20 cellular contexts compared by ENCODE assay signal in the genomic region with DNA sequence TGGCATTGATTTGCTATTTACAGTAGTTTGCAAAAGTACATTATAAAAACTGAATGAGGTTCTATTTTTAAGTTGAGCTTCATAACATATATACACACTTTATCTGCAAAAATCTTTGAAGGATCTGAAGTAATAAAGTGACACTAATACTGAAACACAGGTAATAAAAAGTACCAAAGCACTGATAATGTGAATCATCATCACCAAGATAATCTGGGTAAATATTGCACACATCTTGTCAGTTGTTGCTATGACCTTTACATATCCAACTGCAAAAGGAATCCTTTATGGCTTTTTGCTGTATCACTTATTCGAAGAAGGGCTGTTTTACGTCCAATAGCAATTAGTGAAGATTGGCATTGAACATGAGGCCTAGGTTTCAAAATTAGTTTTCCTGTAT. TPM values are rescaled to one million over a fixed set of nuclear protein-coding genes. Genes with fewer than 3 reads are reported as not detected.
A peak's percentile ranks its signal among the peaks of the same experiment; 100 is the strongest.
DNase-seq lines count a peak whose midpoint lies in the region; ATAC-seq, FAIRE-seq and TF ChIP-seq lines count a peak whose summit lies in the region.
"Had no signal": no experiment of that assay in that cellular context is flagged by ENCODE, and none has a peak within 500 bp of the region (broad histone marks: within the 10 kb centered on the region; RNA-seq: fewer than 3 reads in every experiment).

No MANE protein-coding gene starts in this region.

- no peaks in the 10 kb centered on the region for H3K27me3 ChIP-seq in SK-N-SH (ENCODE audit: insufficient read depth)
- H3K27me3 ChIP-seq in keratinocyte (ENCODE audit: control insufficient read depth, extremely low read depth, insufficient read depth, low read length), result no peaks in the 10 kb centered on the region

- no peaks in the 10 kb centered on the region for H3K9me2 ChIP-seq in SK-N-SH

- FAIRE-seq in H54 (lab: Jason Lieb, UNC) (peak; percentile 60), keratinocyte (lab: Jason Lieb, UNC) (peak; percentile 41)
- FAIRE-seq: GM12892, HTR-8/SVneo had no signal

- H3K9me3 ChIP-seq in SK-N-SH (0 out of 2 replicates have a peak, but pooled peaks cover 6% of the 10 kb centered on the region), keratinocyte (ENCODE audit: control insufficient read depth, low read depth, low read length) (no peaks in the 10 kb centered on the region)
- H3K9me3 ChIP-seq: Caco-2 had no signal

- POLR2A ChIA-PET in SK-N-SH (lab: Yijun Ruan, JAX), result no interaction called here

- H3K4me2 ChIP-seq in SK-N-SH (no peak overlapping the region), keratinocyte (ENCODE audit: control insufficient read depth, extremely low read depth, insufficient read depth, low read depth, low read length) (no peak overlapping the region)
- H3K4me2 ChIP-seq: GM23338 had no signal

- CTCF ChIA-PET in SK-N-SH (lab: Yijun Ruan, JAX), result interaction anchor here (1.4 kb wide), 1 partner anchor 21 kb away, joined by 5 read pairs; no protein-coding TSS in a partner anchor

- H4K20me1 ChIP-seq in SK-N-SH (ENCODE audit: insufficient read depth) (no peaks in the 10 kb centered on the region), keratinocyte (ENCODE audit: control insufficient read depth, extremely low read depth, insufficient read depth, low read length) (no peaks in the 10 kb centered on the region)

- 25% methylated on average over 2 of the region's 2 CpGs for WGBS in SK-N-SH (ENCODE audit: low lambda C conversion rate)

- no peak for TF ChIP-seq CTCF in SK-N-SH (IDR thresholded peaks at IDR 0.05)
- no peak for TF ChIP-seq CTCF in keratinocyte (optimal IDR thresholded peaks at IDR 0.05 in 1 of 3, IDR thresholded peaks at IDR 0.05 in 1 of 3, conservative IDR thresholded peaks at IDR 0.05 in 1 of 3; ENCODE audit: extremely low read depth in 1 of 3, insufficient read depth in 2 of 3, low read length in 3 of 3)

- H3K4me3 ChIP-seq in SK-N-SH (ENCODE audit: low read depth in 2 of 2, low read length in 1 of 2), result no peak overlapping the region
- H3K4me3 ChIP-seq in keratinocyte (ENCODE audit: control insufficient read depth in 2 of 3, extremely low read depth in 1 of 3, insufficient read depth in 2 of 3, low read depth in 1 of 3, low read length in 3 of 3), result no peak overlapping the region
- H3K4me3 ChIP-seq: GM23338 had no signal

- no peaks in the 10 kb centered on the region for H3K4me1 ChIP-seq in SK-N-SH (ENCODE audit: control insufficient read depth in 1 of 2, insufficient read depth in 2 of 2, low read depth in 1 of 2, low read length in 1 of 2)
- no peaks in the 10 kb centered on the region for H3K4me1 ChIP-seq in keratinocyte (ENCODE audit: control insufficient read depth, extremely low read depth, insufficient read depth, low read length)

- DNase-seq in SK-N-SH (no peak), H54 (ENCODE audit: insufficient read length, low spot score) (no peak), SK-N-DZ (ENCODE audit: low spot score) (peak; percentile 83), keratinocyte (ENCODE audit: low read depth, low spot score) (no peak), NCI-H2107 treated with DMSO at 0.1 percent for 48 hours (lab: John Stamatoyannopoulos, UW; ENCODE audit: unreplicated experiment) (no peak), NCI-H2227 treated with DMSO at 0.1 percent for 48 hours (lab: John Stamatoyannopoulos, UW) (no peak)
- DNase-seq: ACHN; AML-193; Caco-2; CD4-positive, alpha-beta T cell; DMS153; DMS79; GDM1; H9 had no signal

- no peak for TF ChIP-seq RAD21 in SK-N-SH (IDR thresholded peaks at IDR 0.05; ENCODE audit: low read length)

- no peaks in the 10 kb centered on the region for H3K79me2 ChIP-seq in SK-N-SH (ENCODE audit: insufficient read depth)
- H3K79me2 ChIP-seq in keratinocyte (ENCODE audit: control insufficient read depth, insufficient read depth, low read length), result no peaks in the 10 kb centered on the region

- no peaks in the 10 kb centered on the region for H3K9me1 ChIP-seq in keratinocyte (ENCODE audit: control insufficient read depth, extremely low read depth, insufficient read depth, low read length)

- 0 out of 4 replicates have a peak, but pooled peaks of 1 of the 2 experiments have one; percentile 38 for TF ChIP-seq EP300 in SK-N-SH (IDR thresholded peaks at IDR 0.05; ENCODE audit: borderline replicate concordance in 1 of 2, low read depth in 1 of 2, low read length in 1 of 2)

- H2AFZ ChIP-seq in SK-N-SH (ENCODE audit: low read depth), result no peak overlapping the region
- H2AFZ ChIP-seq in keratinocyte (ENCODE audit: control insufficient read depth, low read length), result no peak overlapping the region
- H2AFZ ChIP-seq: GM23338 had no signal

- H3K9ac ChIP-seq in SK-N-SH, result no peak overlapping the region
- no peak overlapping the region for H3K9ac ChIP-seq in keratinocyte (ENCODE audit: control insufficient read depth, extremely low read depth, insufficient read depth, low read length)

- dilution Hi-C loops in keratinocyte (cut with MboI; ENCODE audit: extremely low pct_ligation_motif_present, low sequenced_read_pairs), result no loop called here

- no peak for TF ChIP-seq POLR2A in H54 (IDR thresholded peaks at IDR 0.05; ENCODE audit: low read depth, low read length)

- no peaks in the 10 kb centered on the region for H3K36me3 ChIP-seq in SK-N-SH (replicated peaks in 1 of 2; ENCODE audit: control insufficient read depth in 1 of 2, insufficient read depth in 2 of 2, low read length in 1 of 2)
- H3K36me3 ChIP-seq in keratinocyte (ENCODE audit: control insufficient read depth in 2 of 2, extremely low read depth in 1 of 2, insufficient read depth in 2 of 2, low read length in 2 of 2), result no peaks in the 10 kb centered on the region

- no peak for ATAC-seq in SK-N-SH treated with all-trans-retinoic acid at 6 μM for 48 hours
- ATAC-seq: GM23338 had no signal

- no peaks in the 10 kb centered on the region for H3F3A ChIP-seq in SK-N-SH (replicated peaks; ENCODE audit: insufficient read depth)

- H3K27ac ChIP-seq in SK-N-SH (ENCODE audit: low read depth in 2 of 2, low read length in 1 of 2), result no peak overlapping the region
- H3K27ac ChIP-seq in keratinocyte (ENCODE audit: control insufficient read depth, insufficient read depth, low read length), result no peak overlapping the region
- H3K27ac ChIP-seq: C4-2B had no signal

RNA-seq across cellular contexts. Expression of a gene that starts 22.6 kb away (rescaled TPM):
- polyA plus RNA-seq in SK-N-SH (2012; rRNA removed) (22.1 and 27.9 TPM in 2 replicates), keratinocyte (13.6 to 21.5 TPM (median 15.7 TPM) in 3 replicates)
- 29.4 and 33.1 TPM in 2 replicates for polyA plus RNA-seq in SK-N-SH (2012; cell fraction: cytosol; rRNA removed)
- 34.1 and 41.4 TPM in 2 replicates for polyA plus RNA-seq in SK-N-SH (2012; cell fraction: nucleus; rRNA removed)
- 48.9 and 57.5 TPM in 2 replicates for polyA plus RNA-seq in SK-N-DZ (2014; cell fraction: cytosol; rRNA removed)
- 60.0 and 69.5 TPM in 2 replicates for polyA plus RNA-seq in SK-N-DZ (2014; cell fraction: nucleus; rRNA removed)
- polyA plus RNA-seq in keratinocyte (2011; ENCODE audit: low read depth), result 10.8 TPM
- polyA plus RNA-seq in keratinocyte (2011; cell fraction: cytosol; rRNA removed), result 21.4 and 29.2 TPM in 2 replicates
- polyA plus RNA-seq in keratinocyte (2011; cell fraction: nucleus; rRNA removed), result 19.1 and 23.7 TPM in 2 replicates
- polyA plus RNA-seq in keratinocyte (2012; ENCODE audit: low replicate concordance), result 11.7 and 12.9 TPM in 2 replicates
- 1.6 to 3.6 TPM in 2 of 3 replicates, not detected in the other for polyA minus RNA-seq in keratinocyte
- 2.9 TPM for polyA minus RNA-seq in keratinocyte (2011; cell fraction: cytosol; rRNA and poly(A)+ RNA removed)
- polyA minus RNA-seq in keratinocyte (2011; cell fraction: nucleus; rRNA and poly(A)+ RNA removed), result 0.95 and 2.9 TPM in 2 replicates

RNA-seq across cellular contexts. Expression of a gene that starts 35.1 kb away (rescaled TPM):
- 221 and 363 TPM in 2 replicates for polyA plus RNA-seq in SK-N-SH (2012; rRNA removed)
- polyA plus RNA-seq in SK-N-SH (2012; cell fraction: cytosol; rRNA removed), result 371 and 379 TPM in 2 replicates
- polyA plus RNA-seq in SK-N-SH (2012; cell fraction: nucleus; rRNA removed), result 134 and 267 TPM in 2 replicates
- polyA plus RNA-seq in SK-N-DZ (2014; cell fraction: cytosol; rRNA removed), result 893 and 1,065 TPM in 2 replicates
- polyA plus RNA-seq in SK-N-DZ (2014; cell fraction: nucleus; rRNA removed), result 519 and 539 TPM in 2 replicates
- 450 to 659 TPM (median 648 TPM) in 3 replicates for polyA plus RNA-seq in keratinocyte
- 350 TPM for polyA plus RNA-seq in keratinocyte (2011; ENCODE audit: low read depth)
- 360 and 552 TPM in 2 replicates for polyA plus RNA-seq in keratinocyte (2011; cell fraction: cytosol; rRNA removed)
- polyA plus RNA-seq in keratinocyte (2011; cell fraction: nucleus; rRNA removed), result 590 and 762 TPM in 2 replicates
- polyA plus RNA-seq in keratinocyte (2012; ENCODE audit: low replicate concordance), result 311 and 470 TPM in 2 replicates
- polyA minus RNA-seq in keratinocyte, result 76.9 to 236 TPM (median 205 TPM) in 3 replicates
- polyA minus RNA-seq in keratinocyte (2011; cell fraction: cytosol; rRNA and poly(A)+ RNA removed), result 177 TPM
- polyA minus RNA-seq in keratinocyte (2011; cell fraction: nucleus; rRNA and poly(A)+ RNA removed), result 126 and 283 TPM in 2 replicates

RNA-seq across cellular contexts. Expression of a gene that starts 43.6 kb away (rescaled TPM):
- polyA plus RNA-seq in SK-N-SH (2012; rRNA removed) (20.6 and 26.7 TPM in 2 replicates), keratinocyte (16.3 to 29.3 TPM (median 28.1 TPM) in 3 replicates)
- polyA plus RNA-seq in SK-N-SH (2012; cell fraction: cytosol; rRNA removed), result 34.8 and 52.4 TPM in 2 replicates
- polyA plus RNA-seq in SK-N-SH (2012; cell fraction: nucleus; rRNA removed), result 6.4 TPM in 2 replicates
- 5.5 and 10.6 TPM in 2 replicates for polyA plus RNA-seq in SK-N-DZ (2014; cell fraction: cytosol; rRNA removed)
- polyA plus RNA-seq in SK-N-DZ (2014; cell fraction: nucleus; rRNA removed), result 1.2 and 5.8 TPM in 2 replicates
- 15.8 TPM for polyA plus RNA-seq in keratinocyte (2011; ENCODE audit: low read depth)
- polyA plus RNA-seq in keratinocyte (2011; cell fraction: cytosol; rRNA removed), result 20.5 and 30.1 TPM in 2 replicates
- polyA plus RNA-seq in keratinocyte (2011; cell fraction: nucleus; rRNA removed), result 11.8 and 12.0 TPM in 2 replicates
- 20.0 and 53.5 TPM in 2 replicates for polyA plus RNA-seq in keratinocyte (2012; ENCODE audit: low replicate concordance)
- polyA minus RNA-seq in keratinocyte, result 2.3 to 6.1 TPM (median 3.6 TPM) in 3 replicates
- 9.2 TPM for polyA minus RNA-seq in keratinocyte (2011; cell fraction: cytosol; rRNA and poly(A)+ RNA removed)
- polyA minus RNA-seq in keratinocyte (2011; cell fraction: nucleus; rRNA and poly(A)+ RNA removed), result 1.1 and 1.4 TPM in 2 replicates

RNA-seq across cellular contexts. Expression of a gene that starts 59.3 kb away (rescaled TPM):
- polyA plus RNA-seq in SK-N-SH (2012; rRNA removed) (0.11 TPM in 1 of 2 replicates, not detected in the other), keratinocyte (not detected in 3 replicates)
- polyA plus RNA-seq in SK-N-SH (2012; cell fraction: cytosol; rRNA removed), result 0.09 and 0.13 TPM in 2 replicates
- polyA plus RNA-seq in SK-N-SH (2012; cell fraction: nucleus; rRNA removed), result 0.39 and 0.53 TPM in 2 replicates
- polyA plus RNA-seq in SK-N-DZ (2014; cell fraction: cytosol; rRNA removed), result 0.51 and 0.74 TPM in 2 replicates
- polyA plus RNA-seq in SK-N-DZ (2014; cell fraction: nucleus; rRNA removed), result 0.37 TPM in 1 of 2 replicates, not detected in the other
- polyA plus RNA-seq in keratinocyte (2011; ENCODE audit: low read depth), result not detected
- polyA plus RNA-seq in keratinocyte (2011; cell fraction: cytosol; rRNA removed), result 0.16 TPM in 1 of 2 replicates, not detected in the other
- polyA plus RNA-seq in keratinocyte (2011; cell fraction: nucleus; rRNA removed), result not detected in 2 replicates
- 0.34 TPM in 1 of 2 replicates, not detected in the other for polyA plus RNA-seq in keratinocyte (2012; ENCODE audit: low replicate concordance)
- polyA minus RNA-seq in keratinocyte, result not detected in 3 replicates
- not detected for polyA minus RNA-seq in keratinocyte (2011; cell fraction: cytosol; rRNA and poly(A)+ RNA removed)
- not detected in 2 replicates for polyA minus RNA-seq in keratinocyte (2011; cell fraction: nucleus; rRNA and poly(A)+ RNA removed)
- polyA plus RNA-seq: IgD-negative memory B cell had no signal
